Comparison of ENCODE assay signal across 2 cellular contexts in the genomic region with DNA sequence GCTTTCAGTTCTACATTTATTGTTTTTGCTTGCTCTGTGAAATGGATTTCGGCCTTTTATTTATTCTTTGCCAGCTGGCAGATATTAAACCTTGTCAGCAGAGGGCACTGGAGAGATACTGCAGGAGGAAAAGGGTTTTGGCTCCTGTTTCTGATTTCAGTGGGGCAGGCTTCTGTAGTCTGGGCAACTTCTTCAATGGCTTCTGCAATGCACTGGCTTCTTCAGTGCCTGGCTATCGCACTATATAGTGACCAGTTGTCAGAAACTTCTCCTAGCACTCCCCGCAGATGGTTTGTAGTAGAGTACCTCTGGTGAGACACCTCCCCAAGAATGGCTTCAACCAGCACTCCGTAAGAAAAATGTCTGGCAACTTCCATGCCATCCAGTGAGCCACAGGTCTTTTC.
TF ChIP-seq lines count a peak whose summit lies in the region.

No MANE protein-coding gene starts in this region.

TF ChIP-seq in SK-N-SH, 30 proteins besides CTCF, POLR2A, EP300 and RAD21:
- TF ChIP-seq SMC3 (IDR thresholded peaks at IDR 0.05; ENCODE audit: low read depth, low read length) (peak; percentile 64), USF1 (IDR thresholded peaks at IDR 0.05; ENCODE audit: borderline replicate concordance, low read depth) (no peak), FOXM1 (IDR thresholded peaks at IDR 0.05; ENCODE audit: low read depth) (no peak), GABPA (IDR thresholded peaks at IDR 0.05; ENCODE audit: low read depth) (no peak), JUND (IDR thresholded peaks at IDR 0.05) (no peak), POLR2AphosphoS5 (IDR thresholded peaks at IDR 0.05; ENCODE audit: low read depth, low read length) (no peak), RFX5 (IDR thresholded peaks at IDR 0.05; ENCODE audit: low read length) (0 out of 2 replicates have a peak, but pooled peaks have one; percentile 36), RCOR1 (IDR thresholded peaks at IDR 0.05; ENCODE audit: low read length) (no peak), REST (IDR thresholded peaks at IDR 0.05; ENCODE audit: low read depth, low read length) (no peak), ELF1 (IDR thresholded peaks at IDR 0.05) (no peak), IRF3 (IDR thresholded peaks at IDR 0.05; ENCODE audit: low read depth, low read length) (no peak), MAX (IDR thresholded peaks at IDR 0.05; ENCODE audit: low read depth) (no peak), TCF12 (IDR thresholded peaks at IDR 0.05) (peak; percentile 20; the same call in 1 of the 2 replicates), YY1 (IDR thresholded peaks at IDR 0.05; ENCODE audit: low read depth) (0 out of 2 replicates have a peak, but pooled peaks have one; percentile 14), NFIC (IDR thresholded peaks at IDR 0.05; ENCODE audit: borderline replicate concordance) (no peak; the same call in 1 of the 2 replicates)
- TF ChIP-seq, protein P1, sequence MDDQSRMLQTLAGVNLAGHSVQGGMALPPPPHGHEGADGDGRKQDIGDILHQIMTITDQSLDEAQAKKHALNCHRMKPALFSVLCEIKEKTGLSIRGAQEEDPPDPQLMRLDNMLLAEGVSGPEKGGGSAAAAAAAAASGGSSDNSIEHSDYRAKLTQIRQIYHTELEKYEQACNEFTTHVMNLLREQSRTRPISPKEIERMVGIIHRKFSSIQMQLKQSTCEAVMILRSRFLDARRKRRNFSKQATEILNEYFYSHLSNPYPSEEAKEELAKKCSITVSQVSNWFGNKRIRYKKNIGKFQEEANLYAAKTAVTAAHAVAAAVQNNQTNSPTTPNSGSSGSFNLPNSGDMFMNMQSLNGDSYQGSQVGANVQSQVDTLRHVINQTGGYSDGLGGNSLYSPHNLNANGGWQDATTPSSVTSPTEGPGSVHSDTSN (IDR thresholded peaks at IDR 0.05), result no peak

TF ChIP-seq in K562, 482 proteins besides CTCF, POLR2A, EP300 and RAD21:
- TF ChIP-seq MAFG (tag; conservative IDR thresholded peaks at IDR 0.05) (0 out of 2 replicates have a peak, but pooled peaks have one; percentile 22), SMC3 (conservative IDR thresholded peaks at IDR 0.05; ENCODE audit: insufficient read depth, low read depth, low read length) (0 out of 2 replicates have a peak, but pooled peaks have one; percentile 11), RFX1 (IDR thresholded peaks at IDR 0.05) (peak; percentile 9; the same call in 1 of the 2 replicates), HIVEP1 (CRISPR knock-in tag; IDR thresholded peaks at IDR 0.05) (no peak), DEAF1 (CRISPR knock-in tag; IDR thresholded peaks at IDR 0.05) (peak; percentile 37; the same call in 1 of the 2 replicates)
